ENCODE assay signal across 2 cellular contexts in the genomic region with DNA sequence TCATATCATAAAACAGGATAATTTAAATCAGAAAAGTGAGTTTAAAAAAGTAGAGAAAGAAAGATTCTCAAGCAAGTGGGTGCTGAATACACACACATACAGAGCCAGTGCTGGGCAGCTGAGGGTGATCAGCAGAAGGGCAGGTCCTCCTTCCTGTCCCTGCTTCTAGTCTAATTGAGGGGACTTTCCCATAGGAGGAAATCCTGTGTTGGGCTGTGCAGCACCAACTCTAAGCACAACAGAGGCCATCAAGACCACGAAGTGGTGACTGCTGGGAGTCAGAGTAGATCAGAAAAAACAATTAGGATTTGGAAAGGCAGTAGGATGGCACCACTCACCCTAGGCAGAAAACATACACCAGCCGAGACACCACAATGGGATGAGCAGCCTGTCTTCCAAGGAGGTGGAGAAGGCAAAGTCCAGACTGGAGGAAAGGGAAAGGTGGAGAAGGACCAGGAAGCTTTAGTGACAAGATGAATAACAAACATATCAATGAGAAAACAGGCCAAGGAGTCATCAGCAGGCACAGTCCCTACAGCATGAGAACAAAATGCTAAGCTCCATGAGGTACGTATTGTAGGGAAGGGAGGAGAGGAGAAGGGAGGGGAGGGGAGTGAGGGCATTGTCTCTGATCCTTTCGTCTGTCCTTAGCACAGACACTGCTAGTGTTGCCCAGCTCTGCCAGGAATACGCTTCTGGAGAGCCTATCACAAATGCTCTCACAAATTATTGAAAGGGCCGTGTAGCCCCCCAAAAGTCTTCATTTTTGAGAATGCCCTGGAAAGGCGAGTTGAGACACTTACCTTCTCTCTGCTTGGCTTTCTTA.
TF ChIP-seq lines count a peak whose summit lies in the region.

No MANE protein-coding gene starts in this region.

TF ChIP-seq in IMR-90, 13 proteins besides CTCF, POLR2A, EP300 and RAD21:
- TF ChIP-seq MAZ (IDR thresholded peaks at IDR 0.05; ENCODE audit: borderline replicate concordance, low read depth, low read length): no peak
- TF ChIP-seq MXI1 (IDR thresholded peaks at IDR 0.05; ENCODE audit: borderline replicate concordance, low read depth, low read length): no peak
- no peak for TF ChIP-seq NFE2L2 (IDR thresholded peaks at IDR 0.05; ENCODE audit: low read depth, low read length)
- TF ChIP-seq, protein P1, sequence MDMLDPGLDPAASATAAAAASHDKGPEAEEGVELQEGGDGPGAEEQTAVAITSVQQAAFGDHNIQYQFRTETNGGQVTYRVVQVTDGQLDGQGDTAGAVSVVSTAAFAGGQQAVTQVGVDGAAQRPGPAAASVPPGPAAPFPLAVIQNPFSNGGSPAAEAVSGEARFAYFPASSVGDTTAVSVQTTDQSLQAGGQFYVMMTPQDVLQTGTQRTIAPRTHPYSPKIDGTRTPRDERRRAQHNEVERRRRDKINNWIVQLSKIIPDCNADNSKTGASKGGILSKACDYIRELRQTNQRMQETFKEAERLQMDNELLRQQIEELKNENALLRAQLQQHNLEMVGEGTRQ (IDR thresholded peaks at IDR 0.05; ENCODE audit: low read depth, low read length): no peak
- TF ChIP-seq SMC3 (IDR thresholded peaks at IDR 0.05; ENCODE audit: low read depth, low read length): no peak
- TF ChIP-seq BHLHE40 (IDR thresholded peaks at IDR 0.05; ENCODE audit: low read depth, low read length): no peak
- TF ChIP-seq RFX5 (IDR thresholded peaks at IDR 0.05; ENCODE audit: low read depth, low read length): no peak
- TF ChIP-seq CHD1 (IDR thresholded peaks at IDR 0.05; ENCODE audit: low read depth, low read length): no peak
- TF ChIP-seq RCOR1 (IDR thresholded peaks at IDR 0.05; ENCODE audit: insufficient replicate concordance, low read length): no peak
- TF ChIP-seq, protein P2, sequence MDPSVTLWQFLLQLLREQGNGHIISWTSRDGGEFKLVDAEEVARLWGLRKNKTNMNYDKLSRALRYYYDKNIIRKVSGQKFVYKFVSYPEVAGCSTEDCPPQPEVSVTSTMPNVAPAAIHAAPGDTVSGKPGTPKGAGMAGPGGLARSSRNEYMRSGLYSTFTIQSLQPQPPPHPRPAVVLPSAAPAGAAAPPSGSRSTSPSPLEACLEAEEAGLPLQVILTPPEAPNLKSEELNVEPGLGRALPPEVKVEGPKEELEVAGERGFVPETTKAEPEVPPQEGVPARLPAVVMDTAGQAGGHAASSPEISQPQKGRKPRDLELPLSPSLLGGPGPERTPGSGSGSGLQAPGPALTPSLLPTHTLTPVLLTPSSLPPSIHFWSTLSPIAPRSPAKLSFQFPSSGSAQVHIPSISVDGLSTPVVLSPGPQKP (IDR thresholded peaks at IDR 0.05; ENCODE audit: borderline replicate concordance, low read depth, low read length): no peak
- TF ChIP-seq FOS (IDR thresholded peaks at IDR 0.05; ENCODE audit: low read depth, low read length): no peak
- TF ChIP-seq CEBPB (IDR thresholded peaks at IDR 0.05; ENCODE audit: low read depth, low read length): no peak
- no peak for TF ChIP-seq MAFK (IDR thresholded peaks at IDR 0.05; ENCODE audit: low read depth, low read length)

TF ChIP-seq in SK-N-SH treated with all-trans-retinoic acid at 6 μM for 48 hours, 23 proteins besides CTCF, POLR2A, EP300 and RAD21:
- TF ChIP-seq ISL1 (CRISPR knock-in tag; IDR thresholded peaks at IDR 0.05): no peak
- no peak for TF ChIP-seq ZNF8 (CRISPR knock-in tag; IDR thresholded peaks at IDR 0.05)
- no peak for TF ChIP-seq ZFP3 (CRISPR knock-in tag; IDR thresholded peaks at IDR 0.05)
- TF ChIP-seq TOX (CRISPR knock-in tag; IDR thresholded peaks at IDR 0.05; ENCODE audit: borderline replicate concordance): no peak
- TF ChIP-seq ARNTL (CRISPR knock-in tag; IDR thresholded peaks at IDR 0.05; ENCODE audit: borderline replicate concordance, low read depth): no peak
- TF ChIP-seq, protein P3, sequence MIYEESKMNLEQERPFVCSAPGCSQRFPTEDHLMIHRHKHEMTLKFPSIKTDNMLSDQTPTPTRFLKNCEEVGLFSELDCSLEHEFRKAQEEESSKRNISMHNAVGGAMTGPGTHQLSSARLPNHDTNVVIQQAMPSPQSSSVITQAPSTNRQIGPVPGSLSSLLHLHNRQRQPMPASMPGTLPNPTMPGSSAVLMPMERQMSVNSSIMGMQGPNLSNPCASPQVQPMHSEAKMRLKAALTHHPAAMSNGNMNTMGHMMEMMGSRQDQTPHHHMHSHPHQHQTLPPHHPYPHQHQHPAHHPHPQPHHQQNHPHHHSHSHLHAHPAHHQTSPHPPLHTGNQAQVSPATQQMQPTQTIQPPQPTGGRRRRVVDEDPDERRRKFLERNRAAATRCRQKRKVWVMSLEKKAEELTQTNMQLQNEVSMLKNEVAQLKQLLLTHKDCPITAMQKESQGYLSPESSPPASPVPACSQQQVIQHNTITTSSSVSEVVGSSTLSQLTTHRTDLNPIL (CRISPR knock-in tag; IDR thresholded peaks at IDR 0.05; ENCODE audit: low read depth): no peak
- no peak for TF ChIP-seq ZNF70 (CRISPR knock-in tag; IDR thresholded peaks at IDR 0.05)
- TF ChIP-seq, protein P4, sequence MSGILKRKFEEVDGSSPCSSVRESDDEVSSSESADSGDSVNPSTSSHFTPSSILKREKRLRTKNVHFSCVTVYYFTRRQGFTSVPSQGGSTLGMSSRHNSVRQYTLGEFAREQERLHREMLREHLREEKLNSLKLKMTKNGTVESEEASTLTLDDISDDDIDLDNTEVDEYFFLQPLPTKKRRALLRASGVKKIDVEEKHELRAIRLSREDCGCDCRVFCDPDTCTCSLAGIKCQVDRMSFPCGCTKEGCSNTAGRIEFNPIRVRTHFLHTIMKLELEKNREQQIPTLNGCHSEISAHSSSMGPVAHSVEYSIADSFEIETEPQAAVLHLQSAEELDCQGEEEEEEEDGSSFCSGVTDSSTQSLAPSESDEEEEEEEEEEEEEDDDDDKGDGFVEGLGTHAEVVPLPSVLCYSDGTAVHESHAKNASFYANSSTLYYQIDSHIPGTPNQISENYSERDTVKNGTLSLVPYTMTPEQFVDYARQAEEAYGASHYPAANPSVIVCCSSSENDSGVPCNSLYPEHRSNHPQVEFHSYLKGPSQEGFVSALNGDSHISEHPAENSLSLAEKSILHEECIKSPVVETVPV (CRISPR knock-in tag; IDR thresholded peaks at IDR 0.05): no peak
- TF ChIP-seq ZC3H10 (CRISPR knock-in tag; IDR thresholded peaks at IDR 0.05): no peak
- TF ChIP-seq ZNF565 (CRISPR knock-in tag; conservative IDR thresholded peaks at IDR 0.05; ENCODE audit: low read depth): no peak
- TF ChIP-seq, protein P5, sequence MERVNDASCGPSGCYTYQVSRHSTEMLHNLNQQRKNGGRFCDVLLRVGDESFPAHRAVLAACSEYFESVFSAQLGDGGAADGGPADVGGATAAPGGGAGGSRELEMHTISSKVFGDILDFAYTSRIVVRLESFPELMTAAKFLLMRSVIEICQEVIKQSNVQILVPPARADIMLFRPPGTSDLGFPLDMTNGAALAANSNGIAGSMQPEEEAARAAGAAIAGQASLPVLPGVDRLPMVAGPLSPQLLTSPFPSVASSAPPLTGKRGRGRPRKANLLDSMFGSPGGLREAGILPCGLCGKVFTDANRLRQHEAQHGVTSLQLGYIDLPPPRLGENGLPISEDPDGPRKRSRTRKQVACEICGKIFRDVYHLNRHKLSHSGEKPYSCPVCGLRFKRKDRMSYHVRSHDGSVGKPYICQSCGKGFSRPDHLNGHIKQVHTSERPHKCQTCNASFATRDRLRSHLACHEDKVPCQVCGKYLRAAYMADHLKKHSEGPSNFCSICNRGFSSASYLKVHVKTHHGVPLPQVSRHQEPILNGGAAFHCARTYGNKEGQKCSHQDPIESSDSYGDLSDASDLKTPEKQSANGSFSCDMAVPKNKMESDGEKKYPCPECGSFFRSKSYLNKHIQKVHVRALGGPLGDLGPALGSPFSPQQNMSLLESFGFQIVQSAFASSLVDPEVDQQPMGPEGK (CRISPR knock-in tag; IDR thresholded peaks at IDR 0.05; ENCODE audit: borderline replicate concordance): no peak
- TF ChIP-seq GLIS3 (CRISPR knock-in tag; IDR thresholded peaks at IDR 0.05): no peak
- TF ChIP-seq OSR1 (CRISPR knock-in tag; IDR thresholded peaks at IDR 0.05): no peak
- TF ChIP-seq TCF4 (CRISPR knock-in tag; IDR thresholded peaks at IDR 0.05; ENCODE audit: borderline replicate concordance): no peak
- TF ChIP-seq ESRRG (CRISPR knock-in tag; IDR thresholded peaks at IDR 0.05): no peak
- TF ChIP-seq, protein P6, sequence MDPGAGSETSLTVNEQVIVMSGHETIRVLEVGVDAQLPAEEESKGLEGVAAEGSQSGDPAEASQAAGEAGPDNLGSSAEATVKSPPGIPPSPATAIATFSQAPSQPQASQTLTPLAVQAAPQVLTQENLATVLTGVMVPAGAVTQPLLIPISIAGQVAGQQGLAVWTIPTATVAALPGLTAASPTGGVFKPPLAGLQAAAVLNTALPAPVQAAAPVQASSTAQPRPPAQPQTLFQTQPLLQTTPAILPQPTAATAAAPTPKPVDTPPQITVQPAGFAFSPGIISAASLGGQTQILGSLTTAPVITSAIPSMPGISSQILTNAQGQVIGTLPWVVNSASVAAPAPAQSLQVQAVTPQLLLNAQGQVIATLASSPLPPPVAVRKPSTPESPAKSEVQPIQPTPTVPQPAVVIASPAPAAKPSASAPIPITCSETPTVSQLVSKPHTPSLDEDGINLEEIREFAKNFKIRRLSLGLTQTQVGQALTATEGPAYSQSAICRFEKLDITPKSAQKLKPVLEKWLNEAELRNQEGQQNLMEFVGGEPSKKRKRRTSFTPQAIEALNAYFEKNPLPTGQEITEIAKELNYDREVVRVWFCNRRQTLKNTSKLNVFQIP (CRISPR knock-in tag; IDR thresholded peaks at IDR 0.05; ENCODE audit: borderline replicate concordance, low read depth): no peak
- TF ChIP-seq CSDC2 (CRISPR knock-in tag; IDR thresholded peaks at IDR 0.05): no peak
- TF ChIP-seq RARB (CRISPR knock-in tag; IDR thresholded peaks at IDR 0.05): no peak
- TF ChIP-seq SNAI2 (CRISPR knock-in tag; IDR thresholded peaks at IDR 0.05): no peak
- TF ChIP-seq ZFP30 (CRISPR knock-in tag; IDR thresholded peaks at IDR 0.05): no peak
